18 cellular contexts compared by ENCODE assay signal in genomic region chr6:160104821-160105517, GRCh38. TPM values are rescaled to one million over a fixed set of nuclear protein-coding genes. Genes with fewer than 3 reads are reported as not detected.
"Had no signal": no experiment of that assay in that cellular context is flagged by ENCODE, and none has a peak within 500 bp of the region (broad histone marks: within the 10 kb centered on the region; RNA-seq: fewer than 3 reads in every experiment).

No MANE protein-coding gene starts in this region.

- DNase-seq: activated CD4-positive, alpha-beta memory T cell treated with anti-CD3 and anti-CD28 coated beads for 36 hours; activated CD4-positive, CD25-positive, alpha-beta regulatory T cell treated with anti-CD3 and anti-CD28 coated beads, Interleukin-2, amount 50 U/mL, for 72 hours; activated gamma-delta T cell; activated naive CD8-positive, alpha-beta T cell treated with anti-CD3 and anti-CD28 coated beads, Interleukin-2, amount 10 ng/mL, durations not matched to agents 7 days and 5 days; activated T-cell treated with anti-CD3 and anti-CD28 coated beads, Interleukin-2, amount 50 U/mL, for 4 hours; anterior cingulate cortex; cerebellar nuclear complex; effector memory CD4-positive, alpha-beta T cell; foreskin melanocyte; sigmoid colon; stimulated activated CD4-positive, alpha-beta T cell treated with anti-CD3 and anti-CD28 coated beads, Interleukin-2, amount 100 ng/mL, for 24 hours had no signal

- ATAC-seq: activated T-cell treated with anti-CD3 and anti-CD28 coated beads, Interleukin-2, amount 50 U/mL, for 4 hours; pancreas had no signal

- H3K4me1 Mint-ChIP-seq: neural crest cell had no signal

- H3K27me3 Mint-ChIP-seq: activated CD4-positive, alpha-beta memory T cell treated with anti-CD3 and anti-CD28 coated beads for 36 hours; activated naive CD8-positive, alpha-beta T cell treated with anti-CD3 and anti-CD28 coated beads, Interleukin-2, amount 10 ng/mL, durations not matched to agents 7 days and 5 days; dendritic cell treated with granulocyte-macrophage colony-stimulating factor and Interleukin-4, amounts not matched to agents 40 ng/mL and 50 ng/mL, for 4 days had no signal

- H3K27ac ChIP-seq: epithelial cell of prostate, pancreas, sigmoid colon, SK-N-MC, upper lobe of left lung had no signal

- H3K4me3 ChIP-seq: pancreas, sigmoid colon, SK-N-MC, upper lobe of left lung had no signal

- H3K27me3 ChIP-seq: pancreas, sigmoid colon, upper lobe of left lung had no signal

- H3K4me1 ChIP-seq: pancreas, sigmoid colon had no signal

- H3K4me3 Mint-ChIP-seq: activated CD4-positive, alpha-beta memory T cell treated with anti-CD3 and anti-CD28 coated beads for 36 hours; activated naive CD8-positive, alpha-beta T cell treated with anti-CD3 and anti-CD28 coated beads, Interleukin-2, amount 10 ng/mL, durations not matched to agents 7 days and 5 days; activated T-cell treated with anti-CD3 and anti-CD28 coated beads, Interleukin-2, amount 50 U/mL, for 4 hours; dendritic cell treated with granulocyte-macrophage colony-stimulating factor and Interleukin-4, amounts not matched to agents 40 ng/mL and 50 ng/mL, for 4 days; neural crest cell had no signal

- H3K9me3 ChIP-seq: pancreas, sigmoid colon, upper lobe of left lung had no signal

- H3K27ac Mint-ChIP-seq: activated CD4-positive, alpha-beta memory T cell treated with anti-CD3 and anti-CD28 coated beads for 36 hours; dendritic cell treated with granulocyte-macrophage colony-stimulating factor and Interleukin-4, amounts not matched to agents 40 ng/mL and 50 ng/mL, for 4 days had no signal

- H3K9me3 Mint-ChIP-seq: activated CD4-positive, alpha-beta memory T cell treated with anti-CD3 and anti-CD28 coated beads for 36 hours; activated naive CD8-positive, alpha-beta T cell treated with anti-CD3 and anti-CD28 coated beads, Interleukin-2, amount 10 ng/mL, durations not matched to agents 7 days and 5 days; activated T-cell treated with anti-CD3 and anti-CD28 coated beads, Interleukin-2, amount 50 U/mL, for 4 hours; dendritic cell treated with granulocyte-macrophage colony-stimulating factor and Interleukin-4, amounts not matched to agents 40 ng/mL and 50 ng/mL, for 4 days; neural crest cell had no signal

- FAIRE-seq: pancreas had no signal

RNA-seq across cellular contexts. Expression of gene SLC22A1, which starts 16.6 kb away (rescaled TPM):
- total RNA-seq: temporal lobe had no signal
